Comparison of ENCODE assay signal across 10 cellular contexts in the genomic region with DNA sequence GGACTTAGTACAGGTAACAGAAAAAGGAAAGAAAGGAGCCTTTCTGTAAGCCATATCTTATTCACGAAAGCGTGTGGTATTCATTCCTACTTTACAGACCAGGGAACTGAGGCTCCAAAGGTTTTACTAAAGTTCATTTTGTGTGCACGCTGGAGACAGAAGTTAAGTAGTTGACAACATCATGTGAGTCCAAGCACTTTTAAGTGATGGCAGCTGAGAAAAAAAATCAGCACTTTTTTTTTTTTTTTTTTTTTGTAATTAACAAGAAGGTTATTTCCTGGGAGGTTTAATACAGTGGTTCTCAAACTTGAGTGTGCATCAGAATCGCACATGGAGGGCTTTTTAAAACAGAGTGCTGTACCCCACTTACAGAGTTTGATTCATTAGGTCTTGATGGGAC. TPM values are rescaled to one million over a fixed set of nuclear protein-coding genes. Genes with fewer than 3 reads are reported as not detected.
DNase-seq lines count a peak whose midpoint lies in the region; ATAC-seq and TF ChIP-seq lines count a peak whose summit lies in the region.
"Had no signal": no experiment of that assay in that cellular context is flagged by ENCODE, and none has a peak within 500 bp of the region (broad histone marks: within the 10 kb centered on the region; RNA-seq: fewer than 3 reads in every experiment).

No MANE protein-coding gene starts in this region.

- H3K9me3 Mint-ChIP-seq in activated naive CD4-positive, alpha-beta T cell treated with anti-CD3 and anti-CD28 coated beads, Interleukin-2, amount 10 ng/mL, durations not matched to agents 7 days and 5 days: peaks cover under 1% of the 10 kb centered on the region
- peaks cover 4 to 5% of the 10 kb centered on the region in 2 donors for H3K9me3 Mint-ChIP-seq in activated naive CD4-positive, alpha-beta T cell treated with anti-CD3 and anti-CD28 coated beads, Interleukin-2, amount 50 U/mL, for 72 hours
- no peaks in the 10 kb centered on the region for H3K9me3 Mint-ChIP-seq in activated CD4-positive, alpha-beta memory T cell treated with anti-CD3 and anti-CD28 coated beads for 36 hours
- H3K9me3 Mint-ChIP-seq in glutamatergic neuron (ENCODE audit: unreplicated experiment): no peaks in the 10 kb centered on the region
- H3K9me3 Mint-ChIP-seq in stimulated activated naive CD8-positive, alpha-beta T cell treated with anti-CD3 and anti-CD28 coated beads, Interleukin-15, amount 100 ng/mL, for 72 hours: no peaks in the 10 kb centered on the region

- peaks cover 47% of the 10 kb centered on the region for H3K4me1 Mint-ChIP-seq in activated naive CD4-positive, alpha-beta T cell treated with anti-CD3 and anti-CD28 coated beads, Interleukin-2, amount 10 ng/mL, durations not matched to agents 7 days and 5 days
- H3K4me1 Mint-ChIP-seq in activated CD4-positive, alpha-beta memory T cell treated with anti-CD3 and anti-CD28 coated beads for 36 hours (ENCODE audit: low read depth): peaks cover 61% of the 10 kb centered on the region
- H3K4me1 Mint-ChIP-seq in glutamatergic neuron (ENCODE audit: low read depth, unreplicated experiment): peaks cover 4% of the 10 kb centered on the region
- H3K4me1 Mint-ChIP-seq in stimulated activated naive CD8-positive, alpha-beta T cell treated with anti-CD3 and anti-CD28 coated beads, Interleukin-15, amount 100 ng/mL, for 72 hours: peaks cover 66% of the 10 kb centered on the region

- intact Hi-C loops in activated CD4-positive, alpha-beta memory T cell treated with anti-CD3 and anti-CD28 coated beads for 36 hours (cut with micrococcal nuclease): loop anchor here (1.0 to 10.0 kb wide), 4 partner anchors 10 to 1546 kb away; partner anchors contain the start of gene MBNL2

- H3K36me3 Mint-ChIP-seq in activated naive CD4-positive, alpha-beta T cell treated with anti-CD3 and anti-CD28 coated beads, Interleukin-2, amount 10 ng/mL, durations not matched to agents 7 days and 5 days: peaks cover 14% of the 10 kb centered on the region
- H3K36me3 Mint-ChIP-seq in activated naive CD4-positive, alpha-beta T cell treated with anti-CD3 and anti-CD28 coated beads, Interleukin-2, amount 50 U/mL, for 72 hours: peaks cover 30 to 38% of the 10 kb centered on the region in 2 donors
- peaks cover 13% of the 10 kb centered on the region for H3K36me3 Mint-ChIP-seq in activated CD4-positive, alpha-beta memory T cell treated with anti-CD3 and anti-CD28 coated beads for 36 hours
- peaks cover 2% of the 10 kb centered on the region for H3K36me3 Mint-ChIP-seq in glutamatergic neuron (ENCODE audit: unreplicated experiment)

- DNase-seq in activated naive CD4-positive, alpha-beta T cell treated with anti-CD3 and anti-CD28 coated beads, Interleukin-2, amount 10 ng/mL, durations not matched to agents 7 days and 5 days: no peak
- no peak for DNase-seq in activated naive CD4-positive, alpha-beta T cell treated with anti-CD3 and anti-CD28 coated beads, Interleukin-2, amount 50 U/mL, for 72 hours (ENCODE audit: low spot score in 2 of 2)
- no peak for DNase-seq in activated CD4-positive, alpha-beta memory T cell treated with anti-CD3 and anti-CD28 coated beads for 36 hours
- DNase-seq in glutamatergic neuron (no peak), DMS79 (lab: John Stamatoyannopoulos, UW) (no peak), AG08395 (ENCODE audit: low spot score) (no peak)
- DNase-seq in stimulated activated naive CD8-positive, alpha-beta T cell treated with anti-CD3 and anti-CD28 coated beads, Interleukin-15, amount 100 ng/mL, for 72 hours: no peak
- DNase-seq: NCI-H1436; stimulated activated CD4-positive, alpha-beta T cell treated with anti-CD3 and anti-CD28 coated beads, Interleukin-2, amount 100 ng/mL, for 48 hours had no signal

- ATAC-seq in activated naive CD4-positive, alpha-beta T cell treated with anti-CD3 and anti-CD28 coated beads, Interleukin-2, amount 50 U/mL, for 72 hours: no peak
- ATAC-seq in stimulated activated naive CD8-positive, alpha-beta T cell treated with anti-CD3 and anti-CD28 coated beads, Interleukin-15, amount 100 ng/mL, for 72 hours: no peak
- no peak for ATAC-seq in GM19455 (IDR thresholded peaks at IDR 0.05; ENCODE audit: unreplicated experiment)

- POLR2A ChIA-PET in activated CD4-positive, alpha-beta memory T cell treated with anti-CD3 and anti-CD28 coated beads for 36 hours (lab: Charles Lee): no interaction called here

- peak overlapping the region; percentile 92 for H3K4me3 Mint-ChIP-seq in activated naive CD4-positive, alpha-beta T cell treated with anti-CD3 and anti-CD28 coated beads, Interleukin-2, amount 10 ng/mL, durations not matched to agents 7 days and 5 days
- H3K4me3 Mint-ChIP-seq in activated CD4-positive, alpha-beta memory T cell treated with anti-CD3 and anti-CD28 coated beads for 36 hours: peak overlapping the region; percentile 94
- H3K4me3 Mint-ChIP-seq in glutamatergic neuron (ENCODE audit: unreplicated experiment): peak overlapping the region; percentile 90
- H3K4me3 Mint-ChIP-seq in stimulated activated naive CD8-positive, alpha-beta T cell treated with anti-CD3 and anti-CD28 coated beads, Interleukin-15, amount 100 ng/mL, for 72 hours: peak overlapping the region; percentile 91 to 98

- CTCF ChIA-PET in activated naive CD4-positive, alpha-beta T cell treated with anti-CD3 and anti-CD28 coated beads, Interleukin-2, amount 10 ng/mL, durations not matched to agents 7 days and 5 days (lab: Charles Lee): interaction anchor here (1.1 kb wide), 1 partner anchor 155 kb away, joined by 3 read pairs; no protein-coding TSS in a partner anchor
- CTCF ChIA-PET in activated CD4-positive, alpha-beta memory T cell treated with anti-CD3 and anti-CD28 coated beads for 36 hours (lab: Charles Lee): no interaction called here

- peaks cover 4% of the 10 kb centered on the region for H3K27me3 Mint-ChIP-seq in activated naive CD4-positive, alpha-beta T cell treated with anti-CD3 and anti-CD28 coated beads, Interleukin-2, amount 10 ng/mL, durations not matched to agents 7 days and 5 days
- no peaks in the 10 kb centered on the region for H3K27me3 Mint-ChIP-seq in activated CD4-positive, alpha-beta memory T cell treated with anti-CD3 and anti-CD28 coated beads for 36 hours
- peaks cover 2% of the 10 kb centered on the region for H3K27me3 Mint-ChIP-seq in glutamatergic neuron (ENCODE audit: unreplicated experiment)
- no peaks in the 10 kb centered on the region for H3K27me3 Mint-ChIP-seq in stimulated activated naive CD8-positive, alpha-beta T cell treated with anti-CD3 and anti-CD28 coated beads, Interleukin-15, amount 100 ng/mL, for 72 hours

- TF ChIP-seq CTCF in glutamatergic neuron (IDR thresholded peaks at IDR 0.05; ENCODE audit: partially characterized antibody, unreplicated experiment): no peak

- H3K27ac Mint-ChIP-seq in activated naive CD4-positive, alpha-beta T cell treated with anti-CD3 and anti-CD28 coated beads, Interleukin-2, amount 10 ng/mL, durations not matched to agents 7 days and 5 days: peak overlapping the region; percentile 53
- H3K27ac Mint-ChIP-seq in activated naive CD4-positive, alpha-beta T cell treated with anti-CD3 and anti-CD28 coated beads, Interleukin-2, amount 50 U/mL, for 72 hours: peak overlapping the region in 1 of 2 donors; percentile 95
- H3K27ac Mint-ChIP-seq in activated CD4-positive, alpha-beta memory T cell treated with anti-CD3 and anti-CD28 coated beads for 36 hours: no peak overlapping the region
- no peak overlapping the region for H3K27ac Mint-ChIP-seq in glutamatergic neuron (ENCODE audit: unreplicated experiment)
- H3K27ac Mint-ChIP-seq in stimulated activated naive CD8-positive, alpha-beta T cell treated with anti-CD3 and anti-CD28 coated beads, Interleukin-15, amount 100 ng/mL, for 72 hours: no peak overlapping the region

RNA-seq across cellular contexts. Expression of gene DNAJC3, which starts 2.0 kb away (rescaled TPM):
- 10 to 100 TPM; 12.8 to 16.1 TPM for total RNA-seq in activated naive CD4-positive, alpha-beta T cell treated with anti-CD3 and anti-CD28 coated beads, Interleukin-2, amount 50 U/mL, for 72 hours
- total RNA-seq in activated CD4-positive, alpha-beta memory T cell treated with anti-CD3 and anti-CD28 coated beads for 36 hours: 10 to 100 TPM; 19.2 to 20.1 TPM
- 9.5 TPM for total RNA-seq in glutamatergic neuron (ENCODE audit: unreplicated experiment)

RNA-seq across cellular contexts. Expression of gene DZIP1, which starts 34.5 kb away (rescaled TPM):
- total RNA-seq in activated naive CD4-positive, alpha-beta T cell treated with anti-CD3 and anti-CD28 coated beads, Interleukin-2, amount 50 U/mL, for 72 hours: under 1 TPM in 1 of 2 donors, not detected in 1; 0.29 TPM
- under 1 TPM; 0.17 to 0.33 TPM for total RNA-seq in activated CD4-positive, alpha-beta memory T cell treated with anti-CD3 and anti-CD28 coated beads for 36 hours
- 18.1 TPM for total RNA-seq in glutamatergic neuron (ENCODE audit: unreplicated experiment)

Comparison
In these comparisons a context has a peak if more than half of its experiments do, and no peak if none do; other contexts are left out.
1. RNA of gene DZIP1, which starts 34.5 kb away (total RNA-seq): 18.1 TPM in glutamatergic neuron (single experiment); 0.17 to 0.33 TPM in activated CD4-positive, alpha-beta memory T cell treated with anti-CD3 and anti-CD28 coated beads for 36 hours and 0.29 TPM in activated naive CD4-positive, alpha-beta T cell treated with anti-CD3 and anti-CD28 coated beads, Interleukin-2, amount 50 U/mL, for 72 hours; every median in the first group is over 10 times any median in the second.
2. Peak in every context shown above with its lines, with median percentiles within 50 percentile points of each other: H3K4me3 Mint-ChIP-seq.